In genomic region chr19:50422397-50423278, GRCh38 we compare ENCODE assay signal across 1 cellular context.
A peak's percentile ranks its signal among the peaks of the same experiment; 100 is the strongest.
TF ChIP-seq lines count a peak whose summit lies in the region.

No MANE protein-coding gene starts in this region.

TF ChIP-seq in HepG2, 621 proteins besides CTCF, POLR2A, EP300 and RAD21:
- no peak for TF ChIP-seq ZNF12 (CRISPR knock-in tag; IDR thresholded peaks at IDR 0.05)
- peak; percentile 83; the same call in 1 of the 2 replicates for TF ChIP-seq ZNF768 (CRISPR knock-in tag; IDR thresholded peaks at IDR 0.05)
- no peak for TF ChIP-seq ZNF883 (CRISPR knock-in tag; IDR thresholded peaks at IDR 0.05; ENCODE audit: not compliant biosample characterization)
- 0 out of 2 replicates have a peak, but pooled peaks have one; percentile 16 for TF ChIP-seq ZMYM3 (CRISPR knock-in tag; IDR thresholded peaks at IDR 0.05)
- TF ChIP-seq ZNF121 (CRISPR knock-in tag; IDR thresholded peaks at IDR 0.05), result peak; percentile 53; the same call in 1 of the 2 replicates
- no peak for TF ChIP-seq ZNF335 (CRISPR knock-in tag; IDR thresholded peaks at IDR 0.05)
- TF ChIP-seq AHR (CRISPR knock-in tag; IDR thresholded peaks at IDR 0.05), result no peak
- no peak for TF ChIP-seq HNRNPK (IDR thresholded peaks at IDR 0.05; ENCODE audit: low read depth, low read length, poor library complexity, severe bottlenecking)
- TF ChIP-seq ZNF574 (CRISPR knock-in tag; IDR thresholded peaks at IDR 0.05), result no peak
- peak; percentile 85 for TF ChIP-seq ZNF629 (CRISPR knock-in tag; conservative IDR thresholded peaks at IDR 0.05)
- no peak for TF ChIP-seq CBX2 (IDR thresholded peaks at IDR 0.05; ENCODE audit: low read depth, low read length)
- TF ChIP-seq CBX2 (CRISPR knock-in tag; IDR thresholded peaks at IDR 0.05; ENCODE audit: low read depth), result no peak
- no peak for TF ChIP-seq ZNF558 (CRISPR knock-in tag; IDR thresholded peaks at IDR 0.05; ENCODE audit: borderline replicate concordance)
- no peak for TF ChIP-seq NR2F6 (IDR thresholded peaks at IDR 0.05)
- no peak for TF ChIP-seq NR2F6 (CRISPR knock-in tag; IDR thresholded peaks at IDR 0.05)
- no peak for TF ChIP-seq DMTF1 (CRISPR knock-in tag; IDR thresholded peaks at IDR 0.05)
- TF ChIP-seq HOXA9 (CRISPR knock-in tag; IDR thresholded peaks at IDR 0.05; ENCODE audit: borderline replicate concordance), result no peak
- peak; percentile 78 for TF ChIP-seq ZNF460 (CRISPR knock-in tag; IDR thresholded peaks at IDR 0.05; ENCODE audit: borderline replicate concordance)
- TF ChIP-seq ZNF530 (CRISPR knock-in tag; IDR thresholded peaks at IDR 0.05; ENCODE audit: low read depth), result no peak
- no peak for TF ChIP-seq NFIB (CRISPR knock-in tag; IDR thresholded peaks at IDR 0.05; ENCODE audit: borderline replicate concordance)
- TF ChIP-seq MXI1 (IDR thresholded peaks at IDR 0.05; ENCODE audit: borderline replicate concordance, low read depth, low read length), result no peak
- TF ChIP-seq ZFP62 (CRISPR knock-in tag; IDR thresholded peaks at IDR 0.05), result no peak
- no peak for TF ChIP-seq ESRRA (CRISPR knock-in tag; IDR thresholded peaks at IDR 0.05; ENCODE audit: low read depth)
- no peak for TF ChIP-seq RFX1 (IDR thresholded peaks at IDR 0.05)
- TF ChIP-seq NONO (IDR thresholded peaks at IDR 0.05), result no peak
- 0 out of 2 replicates have a peak, but pooled peaks have one; percentile 9 for TF ChIP-seq NONO (CRISPR knock-in tag; conservative IDR thresholded peaks at IDR 0.05)
- TF ChIP-seq RFX3 (CRISPR knock-in tag; IDR thresholded peaks at IDR 0.05), result no peak
- TF ChIP-seq SRSF9 (IDR thresholded peaks at IDR 0.05; ENCODE audit: borderline replicate concordance, insufficient read depth, low read depth, low read length, poor library complexity, severe bottlenecking), result no peak
